Comparison of ENCODE assay signal across 16 cellular contexts in the genomic region with DNA sequence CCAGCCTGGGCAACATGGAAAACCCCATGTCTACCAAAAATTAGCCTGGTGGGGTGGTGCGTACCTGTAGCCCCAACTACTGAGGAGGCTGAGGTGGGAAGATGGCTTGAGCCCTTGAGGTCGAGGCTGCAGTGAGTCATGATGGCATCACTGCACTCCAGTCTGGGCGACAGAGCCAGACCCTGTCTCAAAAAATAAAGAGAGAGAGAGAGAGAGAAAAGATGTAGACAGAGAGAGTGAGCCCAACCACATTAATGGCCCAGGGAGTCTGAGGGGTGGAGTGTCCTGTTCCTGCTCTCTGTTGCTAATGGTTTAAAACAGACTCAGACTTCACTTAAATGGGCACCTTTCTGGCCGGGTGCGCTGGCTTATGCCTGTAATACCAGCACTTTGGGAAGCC.
A peak's percentile ranks its signal among the peaks of the same experiment; 100 is the strongest.
DNase-seq lines count a peak whose midpoint lies in the region; ATAC-seq and TF ChIP-seq lines count a peak whose summit lies in the region.
"Had no signal": no experiment of that assay in that cellular context is flagged by ENCODE, and none has a peak within 500 bp of the region (broad histone marks: within the 10 kb centered on the region; RNA-seq: fewer than 3 reads in every experiment).

No MANE protein-coding gene starts in this region.

- H3K36me3 Mint-ChIP-seq in T-helper 17 cell (ENCODE audit: low read depth), result peaks cover 5% of the 10 kb centered on the region
- H3K36me3 Mint-ChIP-seq: CD14-positive monocyte; CD4-positive, alpha-beta memory T cell had no signal

- H3K4me1 ChIP-seq in right atrium auricular region, result no peaks in the 10 kb centered on the region

- ATAC-seq in Right ventricle myocardium inferior, result no peak
- no peak for ATAC-seq in HG03571 (IDR thresholded peaks at IDR 0.05; ENCODE audit: unreplicated experiment)
- no peak for ATAC-seq in HG03521 (IDR thresholded peaks at IDR 0.05; ENCODE audit: unreplicated experiment)
- no peak for ATAC-seq in T-helper 17 cell

- no peaks in the 10 kb centered on the region for H3K27me3 ChIP-seq in right atrium auricular region
- H3K27me3 ChIP-seq in MG63, result no peaks in the 10 kb centered on the region
- H3K27me3 ChIP-seq: BLaER1 had no signal

- no peak overlapping the region for H3K27ac Mint-ChIP-seq in T-helper 17 cell
- H3K27ac Mint-ChIP-seq: CD14-positive monocyte had no signal

- peak; percentile 60 for DNase-seq in Right ventricle myocardium inferior (ENCODE audit: missing footprints)
- no peak for DNase-seq in right atrium auricular region (ENCODE audit: low spot score)
- peak; percentile 5 for DNase-seq in MG63
- DNase-seq in kidney tubule cell (ENCODE audit: low spot score), result peak; percentile 30
- no peak for DNase-seq in stimulated activated CD8-positive, alpha-beta memory T cell treated with anti-CD3 and anti-CD28 coated beads, Interleukin-4, amount 100 ng/mL, for 48 hours
- DNase-seq in T-helper 17 cell, result no peak
- DNase-seq: 8988T; CD4-positive, alpha-beta memory T cell; DMS153; DMS79; GM23248 had no signal

- H3K9me3 ChIP-seq in right atrium auricular region (no peaks in the 10 kb centered on the region), MG63 (no peaks in the 10 kb centered on the region), T-helper 17 cell (ENCODE audit: control insufficient read depth, low read length, poor library complexity, severe bottlenecking) (no peaks in the 10 kb centered on the region)
- H3K9me3 ChIP-seq: BLaER1, HAP-1 had no signal

- no peak overlapping the region for H3K4me3 ChIP-seq in right atrium auricular region
- H3K4me3 ChIP-seq in MG63, result no peak overlapping the region
- H3K4me3 ChIP-seq: BLaER1, GM23248, HAP-1 had no signal

- no peaks in the 10 kb centered on the region for H3K27me3 Mint-ChIP-seq in T-helper 17 cell
- H3K27me3 Mint-ChIP-seq: CD4-positive, alpha-beta memory T cell had no signal

- H3K27ac ChIP-seq in right atrium auricular region, result no peak overlapping the region
- H3K27ac ChIP-seq: BLaER1, GM23248 had no signal

- intact Hi-C loops in Right ventricle myocardium inferior (cut with DNase I), result no loop called here

- H3K4me3 Mint-ChIP-seq in T-helper 17 cell, result no peak overlapping the region
- H3K4me3 Mint-ChIP-seq: CD14-positive monocyte had no signal

- no peaks in the 10 kb centered on the region for H3K36me3 ChIP-seq in right atrium auricular region
- H3K36me3 ChIP-seq in MG63, result no peaks in the 10 kb centered on the region
- H3K36me3 ChIP-seq: HAP-1 had no signal

- no peak for TF ChIP-seq CTCF in right atrium auricular region (IDR thresholded peaks at IDR 0.05)

- peaks cover 14% of the 10 kb centered on the region for H3K4me1 Mint-ChIP-seq in T-helper 17 cell

Comparison
In these comparisons a context has a peak if more than half of its experiments do, and no peak if none do; other contexts are left out.
1. DNase-seq: peak in Right ventricle myocardium inferior (single experiment), MG63 (single experiment) and kidney tubule cell (single experiment); none in right atrium auricular region (single experiment), stimulated activated CD8-positive, alpha-beta memory T cell treated with anti-CD3 and anti-CD28 coated beads, Interleukin-4, amount 100 ng/mL, for 48 hours (single experiment) and T-helper 17 cell (0 of 3).